In the genomic region with DNA sequence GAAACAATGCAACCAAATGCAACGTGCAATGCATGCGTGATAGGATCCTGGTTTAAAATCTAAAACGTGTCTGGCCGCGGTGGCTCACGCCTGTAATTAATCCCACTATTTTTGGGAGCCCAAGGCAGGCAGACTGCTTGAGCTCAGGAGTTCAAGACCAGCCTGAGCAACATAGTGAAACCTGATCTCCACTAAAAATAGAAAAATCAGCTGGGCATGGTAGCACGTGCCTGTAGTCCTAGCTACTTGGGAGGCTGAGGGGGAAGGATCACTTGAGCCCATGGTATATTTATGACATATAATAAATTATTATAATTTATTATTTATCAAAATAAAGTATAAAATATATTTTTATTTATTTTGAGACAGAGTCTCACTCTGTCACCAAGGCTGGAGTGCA, we compare ENCODE assay signal across 26 cellular contexts.
"Had no signal": no experiment of that assay in that cellular context is flagged by ENCODE, and none has a peak within 500 bp of the region (broad histone marks: within the 10 kb centered on the region; RNA-seq: fewer than 3 reads in every experiment).

No MANE protein-coding gene starts in this region.

- H3K27ac ChIP-seq: coronary artery, dorsolateral prefrontal cortex, epithelial cell of prostate, esophagus squamous epithelium, gastrocnemius medialis, heart right ventricle, left lung, lower lobe of right lung had no signal

- H3K27me3 ChIP-seq: dorsolateral prefrontal cortex, esophagus squamous epithelium, gastrocnemius medialis, heart right ventricle, left lung had no signal

- H3K4me3 ChIP-seq: coronary artery, dorsolateral prefrontal cortex, esophagus squamous epithelium, gastrocnemius medialis, heart right ventricle, left lung, lower lobe of right lung had no signal

- H3K4me1 ChIP-seq: esophagus squamous epithelium, gastrocnemius medialis, heart right ventricle, left lung, lower lobe of right lung had no signal

- H3K9me3 ChIP-seq: esophagus squamous epithelium, gastrocnemius medialis, left lung, lower lobe of right lung had no signal

- H3K36me3 ChIP-seq: esophagus squamous epithelium, gastrocnemius medialis, heart right ventricle, left lung, lower lobe of right lung had no signal

- FAIRE-seq: endothelial cell of umbilical vein, islet of Langerhans, keratinocyte had no signal

- ATAC-seq: esophagus mucosa; gastrocnemius medialis; heart right ventricle; left cardiac atrium; left lung; left ventricle myocardium superior; lower lobe of right lung; naive thymus-derived CD4-positive, alpha-beta T cell had no signal

- DNase-seq: dermis blood vessel endothelial cell; dorsolateral prefrontal cortex; effector CD4-positive, alpha-beta T cell; effector memory CD4-positive, alpha-beta T cell; erythroblast; esophagus squamous epithelium; foreskin fibroblast; foreskin melanocyte; gastrocnemius medialis; glutamatergic neuron; head of caudate nucleus; heart right ventricle; hippocampal formation; left cardiac atrium; left lung; left ventricle myocardium superior; lower lobe of right lung; mesenchymal stem cell; midbrain; naive thymus-derived CD4-positive, alpha-beta T cell had no signal
